In the genomic region with DNA sequence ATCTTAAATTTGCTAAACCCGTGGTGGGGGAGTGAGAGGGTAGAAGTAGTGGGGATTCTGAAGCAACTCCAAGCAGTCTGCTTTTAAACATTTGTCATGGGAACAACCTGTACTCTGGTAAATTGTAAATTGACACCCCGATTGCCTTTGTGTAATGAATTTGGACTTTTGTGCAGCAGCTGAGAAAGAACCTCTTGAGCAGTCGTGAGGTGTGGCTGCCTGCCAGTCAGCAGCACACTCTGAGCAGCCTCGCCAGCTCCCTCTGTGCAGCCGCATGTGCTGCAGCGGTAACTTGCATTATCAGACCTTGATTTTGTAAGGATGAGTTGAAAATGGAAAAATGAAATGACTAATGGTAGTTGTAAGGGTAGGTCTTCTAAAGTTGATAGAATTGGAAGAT, we compare ENCODE assay signal across 7 cellular contexts.
DNase-seq lines count a peak whose midpoint lies in the region; ATAC-seq and TF ChIP-seq lines count a peak whose summit lies in the region.

No MANE protein-coding gene starts in this region.

- peak overlapping the region; percentile 13 to 27 (median 26) for H3K4me3 Mint-ChIP-seq in T-cell

- peaks cover 2% of the 10 kb centered on the region for H3K4me1 ChIP-seq in osteoblast (ENCODE audit: insufficient read depth, low read length)

- H3K27ac ChIP-seq in epithelial cell of prostate (peak overlapping the region; percentile 88), osteoblast (ENCODE audit: low read depth, low read length) (no peak overlapping the region)

- H2AFZ ChIP-seq in osteoblast (ENCODE audit: low read length): no peak overlapping the region

- H3K27me3 ChIP-seq in osteoblast (ENCODE audit: insufficient read depth, low read length): no peaks in the 10 kb centered on the region

- no peaks in the 10 kb centered on the region for H3K9me3 Mint-ChIP-seq in T-cell

- H3K36me3 ChIP-seq in osteoblast (ENCODE audit: insufficient read depth, low read length): no peaks in the 10 kb centered on the region

- CTCF ChIA-PET in T-cell (lab: Charles Lee): no interaction called here

- peak; percentile 61 to 71 (median 68) for ATAC-seq in T-cell (replicated peaks in 1 of 4)
- no peak for ATAC-seq in GM21447 (IDR thresholded peaks at IDR 0.05; ENCODE audit: unreplicated experiment)
- no peak for ATAC-seq in HG03135 (IDR thresholded peaks at IDR 0.05; ENCODE audit: unreplicated experiment)
- ATAC-seq in GM21786 (IDR thresholded peaks at IDR 0.05; ENCODE audit: unreplicated experiment): no peak

- peak; percentile 91 for DNase-seq in NCI-H1105 (lab: John Stamatoyannopoulos, UW)
- peak in 3 of 34 experiments; percentile 14 to 20 (median 14) for DNase-seq in T-cell
- DNase-seq in epithelial cell of prostate (ENCODE audit: low read depth, low spot score): no peak
- DNase-seq in osteoblast (ENCODE audit: insufficient read length, low spot score, missing footprints): peak; percentile 10

- peaks cover 19% of the 10 kb centered on the region for H3K36me3 Mint-ChIP-seq in T-cell

- peaks cover 79 to 86% (median 82%) of the 10 kb centered on the region in 3 donors for H3K4me1 Mint-ChIP-seq in T-cell

- peaks cover 58% of the 10 kb centered on the region for H4K20me1 ChIP-seq in osteoblast (ENCODE audit: insufficient read depth, low read length)

- no peak overlapping the region for H3K4me3 ChIP-seq in osteoblast (ENCODE audit: insufficient read depth, low read length)

- H3K9me3 ChIP-seq in osteoblast (ENCODE audit: low read depth, low read length): no peaks in the 10 kb centered on the region

- H3K79me2 ChIP-seq in osteoblast (ENCODE audit: insufficient read depth, low read length): peaks cover 33% of the 10 kb centered on the region

- H3K4me2 ChIP-seq in osteoblast (ENCODE audit: insufficient read depth, low read length): no peak overlapping the region

- no peak for TF ChIP-seq CTCF in osteoblast (IDR thresholded peaks at IDR 0.05; ENCODE audit: extremely low read depth, low read depth, low read length)

- H3K27ac Mint-ChIP-seq in T-cell: peak overlapping the region; percentile 48 to 89

- no peaks in the 10 kb centered on the region for H3K27me3 Mint-ChIP-seq in T-cell

- POLR2A ChIA-PET in T-cell (lab: Charles Lee): no interaction called here

Comparison
In these comparisons a context has a peak if more than half of its experiments do, and no peak if none do; other contexts are left out.
1. ATAC-seq: peak in T-cell (4 of 4); none in GM21447 (single experiment), HG03135 (single experiment) and GM21786 (single experiment).